ENCODE assay signal across 8 cellular contexts in genomic region chr10:119651514-119652327, GRCh38. TPM values are rescaled to one million over a fixed set of nuclear protein-coding genes. Genes with fewer than 3 reads are reported as not detected.
A peak's percentile ranks its signal among the peaks of the same experiment; 100 is the strongest.
DNase-seq lines count a peak whose midpoint lies in the region; ATAC-seq, FAIRE-seq and TF ChIP-seq lines count a peak whose summit lies in the region.

No MANE protein-coding gene starts in this region.

- H3K36me3 ChIP-seq in BLaER1 (0 out of 2 replicates have a peak, but pooled peaks cover 10% of the 10 kb centered on the region), Loucy (ENCODE audit: insufficient read depth, low read length) (no peaks in the 10 kb centered on the region), kidney (ENCODE audit: control insufficient read depth in 1 of 2, insufficient read depth in 2 of 2, low read length in 2 of 2) (peaks cover 0 to 12% of the 10 kb centered on the region in 2 donors), stomach (peaks cover 0 to 2% (median 0%) of the 10 kb centered on the region in 4 donors), WERI-Rb-1 (no peaks in the 10 kb centered on the region)

- H3K4me1 ChIP-seq in BLaER1 (peaks cover 48% of the 10 kb centered on the region), Loucy (ENCODE audit: insufficient read depth, low read length, poor library complexity, severe bottlenecking) (peaks cover 47% of the 10 kb centered on the region), kidney (ENCODE audit: control insufficient read depth in 1 of 2, insufficient read depth in 1 of 2, low read depth in 1 of 2, low read length in 2 of 2) (peaks cover 22 to 25% of the 10 kb centered on the region in 2 donors), stomach (peaks cover 36 to 52% (median 43%) of the 10 kb centered on the region in 4 donors)

- FAIRE-seq in kidney (lab: Jason Lieb, UNC): no peak

- peak overlapping the region; percentile 90 for H3K27ac ChIP-seq in BLaER1
- H3K27ac ChIP-seq in kidney (ENCODE audit: low read depth in 2 of 2, low read length in 2 of 2): peak overlapping the region; percentile 99 to 100
- H3K27ac ChIP-seq in stomach: peak overlapping the region; percentile 97 to 100 (median 98)
- H3K27ac ChIP-seq in WERI-Rb-1: no peak overlapping the region

- peaks cover 55% of the 10 kb centered on the region for H3K79me2 ChIP-seq in Loucy (ENCODE audit: insufficient read depth, low read length)

- in situ Hi-C loops in astrocyte of the spinal cord (cut with HindIII; ENCODE audit: low sequenced_read_pairs): no loop called here

- no peak for TF ChIP-seq CTCF in Loucy (conservative IDR thresholded peaks at IDR 0.05; ENCODE audit: low read length)
- TF ChIP-seq CTCF in astrocyte of the spinal cord (IDR thresholded peaks at IDR 0.05; ENCODE audit: low read depth, low read length): no peak
- TF ChIP-seq CTCF in kidney (IDR thresholded peaks at IDR 0.05; ENCODE audit: borderline replicate concordance, extremely low read depth, insufficient read depth): no peak
- no peak for TF ChIP-seq CTCF in stomach (IDR thresholded peaks at IDR 0.05)
- TF ChIP-seq CTCF in WERI-Rb-1 (IDR thresholded peaks at IDR 0.05; ENCODE audit: low read depth, low read length): no peak

- TF ChIP-seq EP300 in stomach (IDR thresholded peaks at IDR 0.05): no peak

- H3K9ac ChIP-seq in BLaER1: peak overlapping the region; percentile 91
- H3K9ac ChIP-seq in Loucy (ENCODE audit: low read depth, low read length, poor library complexity, severe bottlenecking): peak overlapping the region; percentile 69
- peak overlapping the region; percentile 90 to 96 for H3K9ac ChIP-seq in kidney (ENCODE audit: low read length in 2 of 2)

- TF ChIP-seq POLR2A in stomach (IDR thresholded peaks at IDR 0.05): no peak

- H4K20me1 ChIP-seq in BLaER1 (peaks cover 14% of the 10 kb centered on the region; the same call in 1 of the 2 replicates), Loucy (ENCODE audit: insufficient read depth, low read length, poor library complexity, severe bottlenecking) (peaks cover 14% of the 10 kb centered on the region)

- H2AFZ ChIP-seq in Loucy (ENCODE audit: low read length): peak overlapping the region; percentile 79

- H3K9me2 ChIP-seq in Loucy (replicated peaks; ENCODE audit: low read depth, low read length): no peaks in the 10 kb centered on the region

- DNase-seq in astrocyte of the spinal cord (ENCODE audit: low read depth, low spot score): no peak
- DNase-seq in kidney: peak; percentile 80
- DNase-seq in stomach: peak; percentile 31
- no peak for DNase-seq in WERI-Rb-1
- no peak for DNase-seq in NCI-H1694 (lab: John Stamatoyannopoulos, UW)

- no peaks in the 10 kb centered on the region for H3K9me3 ChIP-seq in BLaER1
- H3K9me3 ChIP-seq in Loucy (ENCODE audit: insufficient read depth, low read depth, low read length): no peaks in the 10 kb centered on the region
- no peaks in the 10 kb centered on the region for H3K9me3 ChIP-seq in kidney (ENCODE audit: control insufficient read depth in 1 of 2, low read length in 2 of 2)
- no peaks in the 10 kb centered on the region for H3K9me3 ChIP-seq in stomach
- H3K9me3 ChIP-seq in WERI-Rb-1 (ENCODE audit: severe bottlenecking): no peaks in the 10 kb centered on the region

- 0 out of 2 replicates have a peak, but pooled peaks cover 5% of the 10 kb centered on the region for H3F3A ChIP-seq in Loucy (ENCODE audit: low read depth)

- peak overlapping the region; percentile 97 for H3K4me3 ChIP-seq in BLaER1
- peak overlapping the region; percentile 87 for H3K4me3 ChIP-seq in Loucy (ENCODE audit: low read length, poor library complexity, severe bottlenecking)
- H3K4me3 ChIP-seq in astrocyte of the spinal cord (ENCODE audit: low read depth, low read length): peak overlapping the region; percentile 89
- H3K4me3 ChIP-seq in kidney (ENCODE audit: low read length in 2 of 2): peak overlapping the region; percentile 91 to 92
- H3K4me3 ChIP-seq in stomach: peak overlapping the region; percentile 85 to 98 (median 93)
- H3K4me3 ChIP-seq in WERI-Rb-1 (ENCODE audit: low read depth, low read length): no peak overlapping the region

- peak overlapping the region; percentile 90 for H3K4me2 ChIP-seq in BLaER1
- peak overlapping the region; percentile 98 for H3K4me2 ChIP-seq in Loucy (ENCODE audit: low read depth, low read length, poor library complexity, severe bottlenecking)

- peak; percentile 6 for ATAC-seq in GM21381 (IDR thresholded peaks at IDR 0.05; ENCODE audit: unreplicated experiment)

- no peaks in the 10 kb centered on the region for H3K27me3 ChIP-seq in BLaER1
- no peaks in the 10 kb centered on the region for H3K27me3 ChIP-seq in Loucy (ENCODE audit: insufficient read depth, low read length, poor library complexity, severe bottlenecking)
- H3K27me3 ChIP-seq in stomach: peaks cover 0 to 8% (median 0%) of the 10 kb centered on the region in 3 donors
- H3K27me3 ChIP-seq in WERI-Rb-1 (ENCODE audit: insufficient read depth, low read depth, severe bottlenecking): no peaks in the 10 kb centered on the region

- intact Hi-C loops in kidney (cut with DNase I) (no loop called here), stomach (cut with DNase I; ENCODE audit: low total_unique reads) (no loop called here)

- 0 to 2% (median 1%) methylated on average over 24 to 106 of the region's 106 CpGs for WGBS in stomach, 5 donors

RNA-seq across cellular contexts. Expression of gene BAG3, which starts 0.5 kb away (rescaled TPM):
- total RNA-seq in kidney (42.0 TPM), stomach (100 to 1,000 TPM in 1 of 5 donors, 10 to 100 TPM in 3, 1 to 10 TPM in 1; 8.4 to 113 (median 27.8) TPM)
- polyA plus RNA-seq in kidney (ENCODE audit: insufficient read depth, low read depth, low replicate concordance) (54.9 TPM), stomach (10 to 100 TPM; 18.9 to 37.8 (median 26.9) TPM)

RNA-seq across cellular contexts. Expression of gene TIAL1, which starts 55.0 kb away (rescaled TPM):
- total RNA-seq in kidney (88.8 TPM), stomach (100 to 1,000 TPM in 1 of 5 donors, 10 to 100 TPM in 4; 22.6 to 140 (median 49.6) TPM)
- polyA plus RNA-seq in kidney (ENCODE audit: insufficient read depth, low read depth, low replicate concordance) (46.7 TPM), stomach (10 to 100 TPM; 24.3 to 68.3 (median 29.0) TPM)

Comparison
In these comparisons a context has a peak if more than half of its experiments do, and no peak if none do; other contexts are left out.
1. DNase-seq: peak in kidney (single experiment) and stomach (single experiment); none in astrocyte of the spinal cord (single experiment), WERI-Rb-1 (single experiment) and NCI-H1694 (single experiment).
2. Peak in every context shown above with its lines, with median percentiles within 50 percentile points of each other: H3K9ac ChIP-seq.